Comparison of ENCODE assay signal across 22 cellular contexts in the genomic region with DNA sequence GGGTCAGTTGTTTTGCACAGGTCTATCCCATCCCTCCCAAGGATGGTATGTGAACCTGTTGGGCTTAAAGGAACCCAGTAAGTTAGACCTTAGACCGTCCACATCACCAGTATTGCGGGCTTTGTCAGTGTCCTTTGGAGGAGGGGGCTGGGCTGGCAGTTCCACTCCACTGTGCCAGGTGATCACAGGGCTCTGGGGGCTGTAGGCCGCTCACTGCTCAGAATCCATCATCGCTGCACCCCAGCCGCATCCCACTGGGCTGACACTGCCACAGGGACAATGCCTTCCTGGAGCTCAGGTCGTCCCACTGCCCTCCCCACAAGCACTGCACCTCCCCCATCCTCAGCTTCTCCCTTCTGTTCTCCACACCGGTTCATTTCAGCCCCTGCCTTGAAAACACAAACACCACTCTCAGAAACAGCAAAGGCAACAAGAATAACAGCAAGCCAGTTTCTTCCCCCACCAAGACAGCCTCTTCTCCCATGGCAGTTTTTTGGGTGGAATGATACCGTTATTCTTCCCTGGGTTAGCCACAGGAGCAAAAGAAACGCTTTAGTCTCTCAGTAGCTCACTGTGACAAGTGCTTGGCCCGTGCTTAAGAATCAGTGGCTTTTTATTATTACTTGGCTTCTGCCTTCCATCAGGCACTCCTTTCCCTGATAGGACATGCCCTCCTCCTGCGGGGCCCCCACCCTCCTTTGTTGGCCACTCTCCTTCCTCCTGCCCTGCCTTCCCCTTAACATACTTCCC.
DNase-seq lines count a peak whose midpoint lies in the region; ATAC-seq, FAIRE-seq and TF ChIP-seq lines count a peak whose summit lies in the region.
"Had no signal": no experiment of that assay in that cellular context is flagged by ENCODE, and none has a peak within 500 bp of the region (broad histone marks: within the 10 kb centered on the region; RNA-seq: fewer than 3 reads in every experiment).

No MANE protein-coding gene starts in this region.

- H2AK9ac ChIP-seq in IMR-90 (replicated peaks; ENCODE audit: low read depth, low read length, poor library complexity), result peak overlapping the region; percentile 57

- H2AK5ac ChIP-seq in IMR-90 (ENCODE audit: low read depth, low read length) (peak overlapping the region; percentile 62), neuronal stem cell (ENCODE audit: low read depth, low read length) (peak overlapping the region; percentile 63)

- in situ Hi-C loops in IMR-90 (cut with MboI; ENCODE audit: low sequenced_read_pairs), result no loop called here

- H3K9me2 ChIP-seq in MM.1S (replicated peaks; ENCODE audit: insufficient read depth, low read length), result no peaks in the 10 kb centered on the region

- no peak for TF ChIP-seq CTCF in A549 (IDR thresholded peaks at IDR 0.05)
- no peak for TF ChIP-seq CTCF in IMR-90 (conservative IDR thresholded peaks at IDR 0.05; ENCODE audit: low read depth, low read length)
- TF ChIP-seq CTCF in glutamatergic neuron (IDR thresholded peaks at IDR 0.05; ENCODE audit: partially characterized antibody, unreplicated experiment), result no peak
- TF ChIP-seq CTCF in progenitor cell of endocrine pancreas (IDR thresholded peaks at IDR 0.05; ENCODE audit: unreplicated experiment), result no peak
- no peak for TF ChIP-seq CTCF in MM.1S (IDR thresholded peaks at IDR 0.05; ENCODE audit: low read length)

- H4K91ac ChIP-seq in IMR-90 (ENCODE audit: insufficient read depth, low read depth, low read length), result peak overlapping the region; percentile 34; the same call in 1 of the 2 replicates
- peak overlapping the region; percentile 54 for H4K91ac ChIP-seq in neuronal stem cell (ENCODE audit: low read depth, low read length, poor library complexity)

- peak overlapping the region; percentile 73 for H2BK12ac ChIP-seq in neuronal stem cell (ENCODE audit: low read length)

- DNase-seq in A549 (ENCODE audit: low read depth in 1 of 2, low spot score in 1 of 2) (no peak), IMR-90 (no peak), glutamatergic neuron (no peak), neuronal stem cell (ENCODE audit: low spot score) (no peak), progenitor cell of endocrine pancreas (ENCODE audit: low spot score, unreplicated experiment) (no peak), superior temporal gyrus (ENCODE audit: extremely low spot score) (no peak), MM.1S (no peak)
- DNase-seq: activated CD8-positive, alpha-beta T cell treated with anti-CD3 and anti-CD28 coated beads for 36 hours; activated effector memory CD4-positive, alpha-beta T cell treated with anti-CD3 and anti-CD28 coated beads, Interleukin-2, amount 50 U/mL, for 16 hours; activated naive CD8-positive, alpha-beta T cell treated with anti-CD3 and anti-CD28 coated beads, Interleukin-2, amount 50 U/mL, for 24 hours; activated T-cell treated with anti-CD3 and anti-CD28 coated beads for 4 hours; brain microvascular endothelial cell; NCI-H1417 treated with DMSO at 0.1 percent for 48 hours; NCI-H510A; stimulated activated CD4-positive, alpha-beta T cell treated with anti-CD3 and anti-CD28 coated beads, Interleukin-4, amount 100 ng/mL, for 24 hours had no signal

- peak overlapping the region; percentile 15; the same call in 1 of the 3 replicates for H2BK15ac ChIP-seq in IMR-90 (ENCODE audit: low read depth, low read length)
- peak overlapping the region; percentile 5 for H2BK15ac ChIP-seq in neuronal stem cell (ENCODE audit: low read length)

- POLR2A ChIA-PET in A549 (lab: Yijun Ruan, JAX), result interaction anchor here (0.9 kb wide), 1 partner anchor 12 kb away, joined by 3 read pairs; no protein-coding TSS in a partner anchor
- POLR2A ChIA-PET in IMR-90 (lab: Charles Lee; ENCODE audit: unreplicated experiment), result no interaction called here

- TF ChIP-seq POLR2A in A549 (IDR thresholded peaks at IDR 0.05; ENCODE audit: low read length), result no peak
- TF ChIP-seq POLR2A in IMR-90 (IDR thresholded peaks at IDR 0.05; ENCODE audit: low read depth, low read length), result no peak

- H3K27ac Mint-ChIP-seq in glutamatergic neuron (ENCODE audit: unreplicated experiment), result peak overlapping the region; percentile 92
- H3K27ac Mint-ChIP-seq in progenitor cell of endocrine pancreas, result no peak overlapping the region
- H3K27ac Mint-ChIP-seq: activated CD8-positive, alpha-beta T cell treated with anti-CD3 and anti-CD28 coated beads for 36 hours; activated naive CD8-positive, alpha-beta T cell treated with anti-CD3 and anti-CD28 coated beads, Interleukin-2, amount 50 U/mL, for 24 hours; mesothelial cell of epicardium; natural killer cell treated with Interleukin-12 subunit alpha and Interleukin-12 subunit beta and Interleukin-15 and Interleukin-18, amount 100 ng/mL, for 72 hours; stimulated activated naive CD8-positive, alpha-beta T cell treated with anti-CD3 and anti-CD28 coated beads, Interleukin-15, Interleukin-2, amounts not matched to agents 100 ng/mL and 50 ng/mL, for 24 hours had no signal

- H3K36me3 ChIP-seq in IMR-90 (ENCODE audit: control insufficient read depth, insufficient read depth, low read length) (peaks cover 9% of the 10 kb centered on the region; the same call in 1 of the 2 replicates), neuronal stem cell (replicated peaks in 1 of 2; ENCODE audit: control insufficient read depth in 2 of 2, insufficient read depth in 2 of 2, low read length in 2 of 2) (no peaks in the 10 kb centered on the region), MM.1S (replicated peaks; ENCODE audit: insufficient read depth, low read length) (peaks cover 3% of the 10 kb centered on the region; the same call in 1 of the 2 replicates)
- H3K36me3 ChIP-seq: brain microvascular endothelial cell had no signal

- H3K18ac ChIP-seq in IMR-90 (ENCODE audit: low read depth, low read length) (no peak overlapping the region), neuronal stem cell (ENCODE audit: low read length) (peak overlapping the region; percentile 89)

- peaks cover 62% of the 10 kb centered on the region for H3K9me1 ChIP-seq in IMR-90 (ENCODE audit: insufficient read depth, low read length)

- peak overlapping the region; percentile 18; the same call in 1 of the 2 replicates for H2BK20ac ChIP-seq in IMR-90 (ENCODE audit: low read depth, low read length)

- H2BK5ac ChIP-seq in IMR-90 (ENCODE audit: low read depth, low read length, poor library complexity, severe bottlenecking), result peak overlapping the region; percentile 26
- no peak overlapping the region for H2BK5ac ChIP-seq in neuronal stem cell (ENCODE audit: low read length)

- H3K23ac ChIP-seq in IMR-90 (ENCODE audit: low read depth, low read length) (0 out of 2 replicates have a peak overlapping the region, but pooled peaks have one; percentile 28), neuronal stem cell (ENCODE audit: low read depth, low read length, poor library complexity) (no peak overlapping the region)

- H3K4me1 ChIP-seq in A549 (peaks cover 85% of the 10 kb centered on the region), IMR-90 (ENCODE audit: control insufficient read depth, insufficient read depth, low read length) (peaks cover 56% of the 10 kb centered on the region), neuronal stem cell (ENCODE audit: control insufficient read depth in 2 of 2, insufficient read depth in 1 of 2, low read depth in 1 of 2, low read length in 2 of 2) (peaks cover 44 to 60% of the 10 kb centered on the region in 2 donors), MM.1S (ENCODE audit: low read length) (peaks cover 8% of the 10 kb centered on the region)

- H3K4me3 Mint-ChIP-seq in glutamatergic neuron (ENCODE audit: unreplicated experiment), result peak overlapping the region; percentile 12
- H3K4me3 Mint-ChIP-seq in progenitor cell of endocrine pancreas (ENCODE audit: low read depth), result no peak overlapping the region
- H3K4me3 Mint-ChIP-seq: activated CD8-positive, alpha-beta T cell treated with anti-CD3 and anti-CD28 coated beads for 36 hours; activated naive CD8-positive, alpha-beta T cell treated with anti-CD3 and anti-CD28 coated beads, Interleukin-2, amount 50 U/mL, for 24 hours; mesothelial cell of epicardium; natural killer cell treated with Interleukin-12 subunit alpha and Interleukin-12 subunit beta and Interleukin-15 and Interleukin-18, amount 100 ng/mL, for 72 hours; stimulated activated naive CD8-positive, alpha-beta T cell treated with anti-CD3 and anti-CD28 coated beads, Interleukin-15, Interleukin-2, amounts not matched to agents 100 ng/mL and 50 ng/mL, for 24 hours had no signal

- H3K27ac ChIP-seq in A549, result peak overlapping the region; percentile 96 to 98
- H3K27ac ChIP-seq in IMR-90 (ENCODE audit: insufficient read depth, low read length), result peak overlapping the region; percentile 93
- H3K27ac ChIP-seq in neuronal stem cell (replicated peaks; ENCODE audit: low read length), result peak overlapping the region; percentile 9
- no peak overlapping the region for H3K27ac ChIP-seq in MM.1S (ENCODE audit: low read length)
- H3K27ac ChIP-seq: HL-60 had no signal

- H3K9me3 ChIP-seq in A549 (no peaks in the 10 kb centered on the region), IMR-90 (ENCODE audit: control insufficient read depth, insufficient read depth, low read length) (no peaks in the 10 kb centered on the region), neuronal stem cell (replicated peaks in 1 of 2; ENCODE audit: control insufficient read depth in 2 of 2, insufficient read depth in 1 of 2, low read depth in 1 of 2, low read length in 2 of 2) (peaks cover 3 to 4% of the 10 kb centered on the region in 2 donors), MM.1S (replicated peaks; ENCODE audit: insufficient read depth, low read length) (no peaks in the 10 kb centered on the region)

- H3K4ac ChIP-seq in IMR-90 (ENCODE audit: low read depth, low read length) (peak overlapping the region; percentile 96; the same call in 1 of the 2 replicates), neuronal stem cell (ENCODE audit: low read length) (peak overlapping the region; percentile 40)

- H3K27me3 ChIP-seq in IMR-90 (ENCODE audit: control insufficient read depth, insufficient read depth, low read length), result no peaks in the 10 kb centered on the region
- H3K27me3 ChIP-seq in neuronal stem cell (ENCODE audit: control insufficient read depth in 3 of 3, insufficient read depth in 3 of 3, low read depth in 1 of 3, low read length in 3 of 3), result no peaks in the 10 kb centered on the region
- H3K27me3 ChIP-seq in MM.1S (replicated peaks; ENCODE audit: insufficient read depth, low read length), result no peaks in the 10 kb centered on the region
- H3K27me3 ChIP-seq: brain microvascular endothelial cell had no signal

- H4K20me1 ChIP-seq in IMR-90 (ENCODE audit: insufficient read depth, low read length) (peaks cover 99% of the 10 kb centered on the region), MM.1S (ENCODE audit: insufficient read depth, low read length) (peaks cover 70% of the 10 kb centered on the region)

- dilution Hi-C loops in IMR-90 (cut with HindIII; ENCODE audit: low sequenced_read_pairs, unreplicated experiment), result no loop called here

- H3F3A ChIP-seq in MM.1S (ENCODE audit: insufficient read depth, low read length), result no peaks in the 10 kb centered on the region

- WGBS in A549 (ENCODE audit: missing lambda C conversion rate), result 71% methylated on average over 11 of the region's 11 CpGs
- WGBS in IMR-90 (ENCODE audit: extremely low coverage in 2 of 2, insufficient read length in 1 of 2), 2 experiments, result 82% methylated on average over 6 of the region's 11 CpGs; no CpG with 5 or more reads in 1 of the 2 experiments
- WGBS in neuronal stem cell (ENCODE audit: extremely low coverage in 2 of 2, insufficient read length in 2 of 2, insufficient replicate concordance in 1 of 2), 2 donors, result no CpG with 5 or more reads among the region's 11 CpGs

- no peak for TF ChIP-seq RAD21 in A549 (conservative IDR thresholded peaks at IDR 0.05 in 1 of 2, IDR thresholded peaks at IDR 0.05 in 1 of 2)
- no peak for TF ChIP-seq RAD21 in IMR-90 (IDR thresholded peaks at IDR 0.05; ENCODE audit: low read length)

- TF ChIP-seq EP300 in A549 (IDR thresholded peaks at IDR 0.05), result no peak

- no peak overlapping the region; the same call in 1 of the 2 replicates for H3K14ac ChIP-seq in IMR-90 (replicated peaks; ENCODE audit: low read depth, low read length)
- no peak overlapping the region for H3K14ac ChIP-seq in neuronal stem cell (ENCODE audit: low read length)

- H3K4me2 ChIP-seq in A549 (peak overlapping the region; percentile 84), IMR-90 (ENCODE audit: low read depth, low read length) (no peak overlapping the region), neuronal stem cell (ENCODE audit: insufficient read depth, low read length, poor library complexity, severe bottlenecking) (no peak overlapping the region), MM.1S (ENCODE audit: low read depth, low read length) (no peak overlapping the region)

- no peak overlapping the region for H2BK120ac ChIP-seq in IMR-90 (ENCODE audit: low read depth, low read length)
- H2BK120ac ChIP-seq in neuronal stem cell (ENCODE audit: low read depth, low read length), result no peak overlapping the region

- peak overlapping the region; percentile 15 to 47; a peak in 2 of 4 replicates for H4K8ac ChIP-seq in IMR-90 (ENCODE audit: low read depth in 2 of 2, low read length in 2 of 2)
- no peak overlapping the region for H4K8ac ChIP-seq in neuronal stem cell (ENCODE audit: low read depth, low read length)

- peaks cover 9% of the 10 kb centered on the region for H3K27me3 Mint-ChIP-seq in glutamatergic neuron (ENCODE audit: unreplicated experiment)
- H3K27me3 Mint-ChIP-seq in progenitor cell of endocrine pancreas, result no peaks in the 10 kb centered on the region
- H3K27me3 Mint-ChIP-seq: activated CD8-positive, alpha-beta T cell treated with anti-CD3 and anti-CD28 coated beads for 36 hours had no signal

- H3K9me3 Mint-ChIP-seq in glutamatergic neuron (ENCODE audit: unreplicated experiment) (peaks cover 20% of the 10 kb centered on the region), progenitor cell of endocrine pancreas (ENCODE audit: low read depth) (no peaks in the 10 kb centered on the region)
- H3K9me3 Mint-ChIP-seq: activated CD8-positive, alpha-beta T cell treated with anti-CD3 and anti-CD28 coated beads for 36 hours; activated naive CD8-positive, alpha-beta T cell treated with anti-CD3 and anti-CD28 coated beads, Interleukin-2, amount 50 U/mL, for 24 hours; natural killer cell treated with Interleukin-12 subunit alpha and Interleukin-12 subunit beta and Interleukin-15 and Interleukin-18, amount 100 ng/mL, for 72 hours; stimulated activated naive CD8-positive, alpha-beta T cell treated with anti-CD3 and anti-CD28 coated beads, Interleukin-15, Interleukin-2, amounts not matched to agents 100 ng/mL and 50 ng/mL, for 24 hours had no signal

- BruUV-seq in IMR-90 (replicated peaks; lab: Mats Ljungman, UMichigan), result no TSS peak

- CTCF ChIA-PET in A549 (lab: Yijun Ruan, JAX) (interaction anchor here (0.9 to 3.4 kb wide), 5 partner anchors 12 to 112 kb away, joined by 3 to 15 read pairs (median 3); a partner anchor contains a TSS), IMR-90 (lab: Yijun Ruan, JAX) (interaction anchor here (1.7 kb wide), 1 partner anchor 112 kb away, joined by 6 read pairs; no protein-coding TSS in a partner anchor)

- H3K9ac ChIP-seq in IMR-90 (ENCODE audit: low read depth, low read length), result no peak overlapping the region
- H3K9ac ChIP-seq in neuronal stem cell (ENCODE audit: low read depth, low read length, poor library complexity), result no peak overlapping the region
- no peak overlapping the region for H3K9ac ChIP-seq in MM.1S (ENCODE audit: low read length)

- H2AFZ ChIP-seq in IMR-90 (replicated peaks; ENCODE audit: low read length, poor library complexity), result no peak overlapping the region
- peak overlapping the region; percentile 47 for H2AFZ ChIP-seq in neuronal stem cell (ENCODE audit: low read length)
- H2AFZ ChIP-seq in MM.1S (ENCODE audit: low read length), result no peak overlapping the region

- H3K56ac ChIP-seq in IMR-90 (ENCODE audit: extremely low read depth, insufficient read depth, low read length), result no peak overlapping the region

- H3K79me1 ChIP-seq in IMR-90 (ENCODE audit: low read depth in 1 of 2, low read length in 2 of 2), result peaks cover 58 to 98% of the 10 kb centered on the region in 2 experiments
- peaks cover 3% of the 10 kb centered on the region for H3K79me1 ChIP-seq in neuronal stem cell (ENCODE audit: low read depth, low read length)

- intact Hi-C loops in IMR-90 (cut with micrococcal nuclease), result loop anchor here (5.0 kb wide), 1 partner anchor 111 kb away; a partner anchor contains a TSS

- H3K36me3 Mint-ChIP-seq in glutamatergic neuron (ENCODE audit: unreplicated experiment) (peaks cover 8% of the 10 kb centered on the region), progenitor cell of endocrine pancreas (ENCODE audit: insufficient read depth) (no peaks in the 10 kb centered on the region)
- H3K36me3 Mint-ChIP-seq: natural killer cell treated with Interleukin-12 subunit alpha and Interleukin-12 subunit beta and Interleukin-15 and Interleukin-18, amount 100 ng/mL, for 72 hours had no signal

- ATAC-seq in A549, result no peak
- no peak for ATAC-seq in IMR-90 (ENCODE audit: low read depth)
- ATAC-seq in GM18520 (IDR thresholded peaks at IDR 0.05; ENCODE audit: unreplicated experiment), result no peak
- ATAC-seq: activated CD8-positive, alpha-beta T cell treated with anti-CD3 and anti-CD28 coated beads for 36 hours; activated naive CD8-positive, alpha-beta T cell treated with anti-CD3 and anti-CD28 coated beads, Interleukin-2, amount 50 U/mL, for 24 hours; natural killer cell treated with Interleukin-12 subunit alpha and Interleukin-12 subunit beta and Interleukin-15 and Interleukin-18, amount 100 ng/mL, for 72 hours had no signal

- H3K79me2 ChIP-seq in MM.1S (ENCODE audit: low read length), result peaks cover 100% of the 10 kb centered on the region

- no peak for FAIRE-seq in A549 (lab: Jason Lieb, UNC)
- FAIRE-seq: colon, D721Med had no signal

- no peak overlapping the region for H4K5ac ChIP-seq in IMR-90 (ENCODE audit: low read depth, low read length)

- H3K4me1 Mint-ChIP-seq in glutamatergic neuron (ENCODE audit: low read depth, unreplicated experiment) (peaks cover 64% of the 10 kb centered on the region), progenitor cell of endocrine pancreas (ENCODE audit: low read depth) (peaks cover 49% of the 10 kb centered on the region)

- H3K4me3 ChIP-seq in A549, result no peak overlapping the region
- H3K4me3 ChIP-seq in IMR-90 (ENCODE audit: insufficient read depth, low read depth, low read length), result no peak overlapping the region
- H3K4me3 ChIP-seq in neuronal stem cell (ENCODE audit: low read length in 2 of 2), result no peak overlapping the region
- no peak overlapping the region for H3K4me3 ChIP-seq in MM.1S (ENCODE audit: low read length)
